In the genomic region with DNA sequence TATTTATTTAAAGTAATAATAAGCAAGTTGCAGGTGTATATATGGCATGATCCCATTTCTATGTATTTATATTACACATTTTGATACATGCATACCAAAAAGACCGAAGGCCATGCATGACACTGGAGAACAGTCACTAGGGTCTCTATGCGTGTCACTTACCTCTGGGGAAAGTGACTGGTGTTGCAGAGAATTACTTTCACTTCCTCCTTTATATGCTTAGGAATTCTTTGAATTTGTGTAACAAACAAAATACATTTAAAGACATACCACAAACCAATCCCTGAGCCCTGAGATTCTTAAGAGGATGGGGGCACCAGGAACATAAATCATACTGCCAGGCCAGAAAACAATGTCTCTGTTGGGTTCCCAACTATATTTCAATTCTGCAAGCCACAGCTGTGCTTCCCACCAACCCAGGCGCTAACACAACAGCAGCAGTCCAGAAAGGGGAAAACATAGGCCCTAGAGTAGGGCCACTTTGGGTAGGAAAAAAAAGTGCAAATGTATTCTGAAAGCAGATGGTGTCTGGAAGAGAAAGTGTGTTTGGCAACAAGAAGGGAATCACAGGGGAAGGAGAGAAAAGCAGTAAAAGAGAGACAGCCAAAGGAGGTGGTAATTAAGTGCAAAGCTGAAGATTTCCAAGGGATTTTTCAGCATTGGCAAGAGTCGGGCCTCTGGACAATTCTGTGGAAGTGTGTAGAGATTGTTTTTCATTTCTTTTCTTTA, we compare ENCODE assay signal across 19 cellular contexts. TPM values are rescaled to one million over a fixed set of nuclear protein-coding genes. Genes with fewer than 3 reads are reported as not detected.
A peak's percentile ranks its signal among the peaks of the same experiment; 100 is the strongest.
DNase-seq lines count a peak whose midpoint lies in the region; ATAC-seq, FAIRE-seq and TF ChIP-seq lines count a peak whose summit lies in the region.
"Had no signal": no experiment of that assay in that cellular context is flagged by ENCODE, and none has a peak within 500 bp of the region (broad histone marks: within the 10 kb centered on the region; RNA-seq: fewer than 3 reads in every experiment).

No MANE protein-coding gene starts in this region.

- H3K9me3 Mint-ChIP-seq in natural killer cell, result no peaks in the 10 kb centered on the region
- H3K9me3 Mint-ChIP-seq: activated naive CD4-positive, alpha-beta T cell treated with anti-CD3 and anti-CD28 coated beads, Interleukin-2, amount 50 U/mL, for 72 hours; T-helper 1 cell treated with Interleukin-12 subunit alpha and Interleukin-12 subunit beta and Interleukin-4 antibody, amounts not matched to agents 30 μg/mL and 1 μg/mL, for 36 hours had no signal

- no peak overlapping the region; the same call in 1 of the 2 replicates for H3K4me3 ChIP-seq in HUES48 (ENCODE audit: low read depth, low read length)
- no peak overlapping the region for H3K4me3 ChIP-seq in GM12878
- no peak overlapping the region for H3K4me3 ChIP-seq in trophoblast cell (ENCODE audit: low read depth, low read length)
- H3K4me3 ChIP-seq: suprapubic skin had no signal

- peaks cover 41 to 52% of the 10 kb centered on the region in 2 donors for H3K4me1 Mint-ChIP-seq in natural killer cell

- peaks cover 26% of the 10 kb centered on the region for H3K4me1 ChIP-seq in HUES48 (ENCODE audit: control insufficient read depth, insufficient read depth, low read length)
- H3K4me1 ChIP-seq in GM12878 (ENCODE audit: control insufficient read depth, insufficient read depth, low read length), result no peaks in the 10 kb centered on the region
- no peaks in the 10 kb centered on the region for H3K4me1 ChIP-seq in foreskin keratinocyte
- no peaks in the 10 kb centered on the region for H3K4me1 ChIP-seq in trophoblast cell (ENCODE audit: control insufficient read depth in 1 of 2, insufficient read depth in 2 of 2, low read length in 2 of 2)
- H3K4me1 ChIP-seq: suprapubic skin had no signal

- H4K12ac ChIP-seq in trophoblast cell (ENCODE audit: low read depth, low read length), result no peak overlapping the region

- POLR2A ChIA-PET in GM12878 (lab: Charles Lee), result interaction anchor here (0.6 to 1.0 kb wide), 2 partner anchors 25 to 332 kb away, joined by 3 to 6 read pairs; no protein-coding TSS in a partner anchor

- H3K4ac ChIP-seq in trophoblast cell (ENCODE audit: low read depth, low read length), result no peak overlapping the region

- intact Hi-C loops in GM12878 (cut with micrococcal nuclease; ENCODE audit: unreplicated experiment), result no loop called here
- intact Hi-C loops in natural killer cell (cut with micrococcal nuclease), result no loop called here

- peak overlapping the region; percentile 64 to 80 for H3K27ac Mint-ChIP-seq in natural killer cell
- H3K27ac Mint-ChIP-seq: activated naive CD4-positive, alpha-beta T cell treated with anti-CD3 and anti-CD28 coated beads, Interleukin-2, amount 50 U/mL, for 72 hours; progenitor cell of endocrine pancreas; T-helper 1 cell treated with Interleukin-12 subunit alpha and Interleukin-12 subunit beta and Interleukin-4 antibody, amounts not matched to agents 30 μg/mL and 1 μg/mL, for 36 hours had no signal

- H3K4me2 ChIP-seq in GM12878 (ENCODE audit: control insufficient read depth, insufficient read depth) (no peak overlapping the region), trophoblast cell (ENCODE audit: low read length) (no peak overlapping the region)

- no peak for TF ChIP-seq EP300 in GM12878 (IDR thresholded peaks at IDR 0.05; ENCODE audit: borderline replicate concordance in 1 of 2, control insufficient read depth in 1 of 2, low read depth in 2 of 2, low read length in 2 of 2)

- H2BK12ac ChIP-seq in trophoblast cell (ENCODE audit: low read length), result no peak overlapping the region

- SMC1A ChIA-PET in GM12878 (lab: Charles Lee; ENCODE audit: uncharacterized antibody, unreplicated experiment), result no interaction called here

- H3K36me3 ChIP-seq in HUES48 (ENCODE audit: control insufficient read depth, insufficient read depth, low read length) (no peaks in the 10 kb centered on the region), GM12878 (ENCODE audit: control insufficient read depth in 2 of 2, insufficient read depth in 2 of 2, low read length in 1 of 2) (no peaks in the 10 kb centered on the region), trophoblast cell (ENCODE audit: control insufficient read depth in 1 of 2, insufficient read depth in 2 of 2, low read length in 2 of 2) (no peaks in the 10 kb centered on the region)
- H3K36me3 ChIP-seq: suprapubic skin had no signal

- H3K9ac ChIP-seq in HUES48 (ENCODE audit: low read depth, low read length), result no peak overlapping the region
- no peak overlapping the region for H3K9ac ChIP-seq in GM12878 (ENCODE audit: control insufficient read depth, insufficient read depth, low read length)
- H3K9ac ChIP-seq in trophoblast cell (ENCODE audit: low read length), result no peak overlapping the region

- no peak overlapping the region for H2AK5ac ChIP-seq in trophoblast cell (ENCODE audit: low read length)

- no peaks in the 10 kb centered on the region for H3K79me2 ChIP-seq in GM12878 (ENCODE audit: control insufficient read depth, insufficient read depth, low read length)
- no peaks in the 10 kb centered on the region for H3K79me2 ChIP-seq in trophoblast cell (ENCODE audit: control insufficient read depth, insufficient read depth, low read length, poor library complexity)

- no peaks in the 10 kb centered on the region for H4K20me1 ChIP-seq in GM12878 (ENCODE audit: control insufficient read depth, insufficient read depth)

- no peak overlapping the region for H3K18ac ChIP-seq in trophoblast cell (ENCODE audit: low read length)

- H2AFZ ChIP-seq in GM12878 (ENCODE audit: control insufficient read depth, low read depth, low read length) (no peak overlapping the region), trophoblast cell (ENCODE audit: insufficient read depth, low read length, poor library complexity) (no peak overlapping the region)

- H2BK120ac ChIP-seq in trophoblast cell (ENCODE audit: insufficient read depth, low read length, poor library complexity), result no peak overlapping the region

- H3K79me1 ChIP-seq in trophoblast cell (ENCODE audit: low read length), result no peaks in the 10 kb centered on the region

- FAIRE-seq in GM12878 (lab: Jason Lieb, UNC), result no peak
- FAIRE-seq: HTR-8/SVneo had no signal

- RAD21 ChIA-PET in GM12878 (lab: Charles Lee; ENCODE audit: unreplicated experiment), result interaction anchor here (1.1 kb wide), 1 partner anchor 57 kb away, joined by 4 read pairs; no protein-coding TSS in a partner anchor

- no peak for TF ChIP-seq POLR2A in GM12878 (IDR thresholded peaks at IDR 0.05; ENCODE audit: low read depth, low read length)

- no TSS peak for BruUV-seq in GM12878 (replicated peaks; lab: Mats Ljungman, UMichigan)

- 23% methylated on average over 4 of the region's 4 CpGs for WGBS in GM12878 (ENCODE audit: insufficient coverage, insufficient replicate concordance, low lambda C conversion rate, missing lambda C conversion rate)
- no CpG with 5 or more reads among the region's 4 CpGs for WGBS in trophoblast cell (ENCODE audit: extremely low coverage, insufficient coverage, insufficient read length)

- no peaks in the 10 kb centered on the region for H3K36me3 Mint-ChIP-seq in natural killer cell
- H3K36me3 Mint-ChIP-seq: activated naive CD4-positive, alpha-beta T cell treated with anti-CD3 and anti-CD28 coated beads, Interleukin-2, amount 50 U/mL, for 72 hours had no signal

- no peak overlapping the region for H4K8ac ChIP-seq in trophoblast cell (ENCODE audit: low read depth, low read length)

- H2BK5ac ChIP-seq in trophoblast cell (ENCODE audit: low read depth, low read length, poor library complexity), result no peak overlapping the region

- CTCF ChIA-PET in GM12878 (lab: Yijun Ruan, JAX), result interaction anchor here (1.2 to 1.5 kb wide), 2 partner anchors 16 to 57 kb away, joined by 3 read pairs; no protein-coding TSS in a partner anchor

- DNase-seq in DMS 273 (lab: John Stamatoyannopoulos, UW; ENCODE audit: unreplicated experiment) (peak; percentile 80), GM12878 (ENCODE audit: low read depth, low spot score) (no peak), natural killer cell (no peak), AG08396 (ENCODE audit: low spot score) (no peak), foreskin keratinocyte (no peak), trophoblast cell (no peak), mesenteric fat pad (ENCODE audit: low spot score) (no peak)
- DNase-seq: activated CD4-positive, alpha-beta T cell treated with anti-CD3 and anti-CD28 coated beads for 1 hour; EL; foreskin fibroblast; mesenchymal stem cell; NCI-H446 had no signal

- no peak overlapping the region for H3K14ac ChIP-seq in trophoblast cell (ENCODE audit: low read length)

- no peak overlapping the region for H3K23ac ChIP-seq in trophoblast cell (ENCODE audit: low read length)

- H3K9me3 ChIP-seq in HUES48 (ENCODE audit: control insufficient read depth, insufficient read depth, low read length) (no peaks in the 10 kb centered on the region), GM12878 (replicated peaks; ENCODE audit: control insufficient read depth, insufficient read depth, low read length) (no peaks in the 10 kb centered on the region), trophoblast cell (ENCODE audit: insufficient read depth, low read depth, low read length) (no peaks in the 10 kb centered on the region)
- H3K9me3 ChIP-seq: suprapubic skin had no signal

- H3K27me3 ChIP-seq in HUES48 (ENCODE audit: control insufficient read depth, insufficient read depth, low read length) (no peaks in the 10 kb centered on the region), GM12878 (replicated peaks in 1 of 2; ENCODE audit: control insufficient read depth in 2 of 2, insufficient read depth in 2 of 2, low read length in 1 of 2) (no peaks in the 10 kb centered on the region), foreskin keratinocyte (peaks cover 2% of the 10 kb centered on the region), trophoblast cell (ENCODE audit: insufficient read depth, low read length) (no peaks in the 10 kb centered on the region)
- H3K27me3 ChIP-seq: suprapubic skin had no signal

- H3K27ac ChIP-seq in HUES48 (ENCODE audit: low read depth, low read length) (peak overlapping the region; percentile 50), GM12878 (ENCODE audit: control insufficient read depth, insufficient read depth) (no peak overlapping the region), foreskin keratinocyte (no peak overlapping the region), trophoblast cell (ENCODE audit: low read depth, low read length) (no peak overlapping the region)
- H3K27ac ChIP-seq: C4-2B, suprapubic skin had no signal

- in situ Hi-C loops in GM12878 (cut with MboI), result no loop called here

- H4K91ac ChIP-seq in trophoblast cell (ENCODE audit: low read depth, low read length), result no peak overlapping the region

- TF ChIP-seq CTCF in GM12878 (IDR thresholded peaks at IDR 0.05 in 2 of 3, conservative IDR thresholded peaks at IDR 0.05 in 1 of 3; ENCODE audit: control insufficient read depth in 2 of 3, extremely low read depth in 1 of 3, insufficient read depth in 1 of 3, low read depth in 3 of 3, low read length in 3 of 3) (no peak), natural killer cell (IDR thresholded peaks at IDR 0.05) (no peak), foreskin keratinocyte (conservative IDR thresholded peaks at IDR 0.05) (no peak)

- ATAC-seq in GM12878 (peak; percentile 39; the same call in 1 of the 3 replicates), natural killer cell (no peak), foreskin keratinocyte (no peak)

- no peak for TF ChIP-seq RAD21 in GM12878 (IDR thresholded peaks at IDR 0.05; ENCODE audit: insufficient read depth, low read depth, low read length)

- H3K4me3 Mint-ChIP-seq in natural killer cell, result peak overlapping the region; percentile 54
- H3K4me3 Mint-ChIP-seq: T-helper 1 cell treated with Interleukin-12 subunit alpha and Interleukin-12 subunit beta and Interleukin-4 antibody, amounts not matched to agents 30 μg/mL and 1 μg/mL, for 36 hours had no signal

- H3K27me3 Mint-ChIP-seq in natural killer cell (ENCODE audit: low read depth in 2 of 2), result no peaks in the 10 kb centered on the region

RNA-seq across cellular contexts. Expression of gene HYDIN, which starts 24.5 kb away (rescaled TPM):
- not detected in 2 replicates for total RNA-seq in GM12878 (2013; cell fraction: nucleolus; rRNA removed)
- total RNA-seq in GM12878 (2014; rRNA removed), result not detected in 2 replicates
- total RNA-seq in GM12878 (2014; rRNA removed; fragmentation: Illumina TruSeq; extraction: Trizol), result 0.09 TPM in 1 of 2 replicates, not detected in the other
- total RNA-seq in GM12878 (2021), result 0.29 TPM in 1 of 2 replicates, not detected in the other
- polyA plus RNA-seq in GM12878 (2011; ENCODE audit: low read depth), result not detected
- polyA plus RNA-seq in GM12878 (2011; rRNA removed), result not detected in 2 replicates
- 0.01 TPM in 1 of 2 replicates, not detected in the other for polyA plus RNA-seq in GM12878 (2011; cell fraction: cytosol; rRNA removed)
- polyA plus RNA-seq in GM12878 (2011; cell fraction: nucleus; rRNA removed), result 0.03 and 0.06 TPM in 2 replicates
- 0.05 TPM in 1 of 2 replicates, not detected in the other for polyA plus RNA-seq in GM12878 (2012)
- 0.01 TPM in 1 of 2 replicates, not detected in the other for polyA plus RNA-seq in GM12878 (2014; fragmentation: Illumina TruSeq; extraction: Trizol)
- polyA plus RNA-seq in GM12878 (2014; fragmentation: Nextera tagmentation; extraction: Ambion mirVana), result under 1 TPM in 1 of 2 experiments, not detected in 1; 0.10 TPM
- polyA plus RNA-seq in GM12878 (2014; rRNA removed), result not detected in 2 replicates
- polyA plus RNA-seq in GM12878 (2016; fragmentation: Nextera tagmentation; extraction: Ambion mirVana), result under 1 TPM in 1 of 2 experiments, not detected in 1; 0.30 TPM
- 0.36 and 1.0 TPM in 2 replicates for polyA minus RNA-seq in GM12878 (2011; rRNA and poly(A)+ RNA removed)
- polyA minus RNA-seq in GM12878 (2011; cell fraction: cytosol; rRNA and poly(A)+ RNA removed), result not detected in 2 replicates
- polyA minus RNA-seq in GM12878 (2011; cell fraction: nucleus; rRNA and poly(A)+ RNA removed), result not detected in 2 replicates
- 1 to 10 TPM in 1 of 3 donors, under 1 TPM in 2; 0.43 to 1.1 (median 0.82) TPM for total RNA-seq in natural killer cell
- 0.27 and 0.39 TPM in 2 replicates for total RNA-seq in foreskin keratinocyte
- polyA plus RNA-seq in foreskin keratinocyte, result 0.08 and 0.13 TPM in 2 replicates
- polyA plus RNA-seq in trophoblast cell (2013), result 0.12 and 0.18 TPM in 2 replicates
- total RNA-seq in mesenteric fat pad, result 0.55 TPM

RNA-seq across cellular contexts. Expression of gene CMTR2, which starts 34.2 kb away (rescaled TPM):
- total RNA-seq in GM12878 (2013; cell fraction: nucleolus; rRNA removed), result 42.7 and 48.2 TPM in 2 replicates
- total RNA-seq in GM12878 (2014; rRNA removed) (29.8 TPM in 2 replicates), GM12878 (2014; rRNA removed; fragmentation: Illumina TruSeq; extraction: Trizol) (21.3 TPM in 2 replicates), GM12878 (2021) (14.9 and 19.3 TPM in 2 replicates), natural killer cell (10 to 100 TPM; 18.1 to 37.2 (median 23.1) TPM), foreskin keratinocyte (18.5 and 21.0 TPM in 2 replicates), mesenteric fat pad (12.3 TPM)
- 9.0 TPM for polyA plus RNA-seq in GM12878 (2011; ENCODE audit: low read depth)
- polyA plus RNA-seq in GM12878 (2011; rRNA removed) (37.0 and 59.4 TPM in 2 replicates), GM12878 (2014; fragmentation: Illumina TruSeq; extraction: Trizol) (21.4 and 26.9 TPM in 2 replicates), GM12878 (2014; fragmentation: Nextera tagmentation; extraction: Ambion mirVana) (10 to 100 TPM in 1 of 2 experiments, 1 to 10 TPM in 1; 6.5 to 12.1 TPM), GM12878 (2014; rRNA removed) (14.6 and 20.6 TPM in 2 replicates), GM12878 (2016; fragmentation: Nextera tagmentation; extraction: Ambion mirVana) (10 to 100 TPM; 20.5 to 21.2 TPM), foreskin keratinocyte (5.0 and 5.4 TPM in 2 replicates)
- 14.2 and 16.4 TPM in 2 replicates for polyA plus RNA-seq in GM12878 (2011; cell fraction: cytosol; rRNA removed)
- polyA plus RNA-seq in GM12878 (2011; cell fraction: nucleus; rRNA removed), result 19.6 and 19.7 TPM in 2 replicates
- 10.5 and 12.8 TPM in 2 replicates for polyA plus RNA-seq in GM12878 (2012)
- polyA minus RNA-seq in GM12878 (2011; rRNA and poly(A)+ RNA removed), result 24.2 and 28.2 TPM in 2 replicates
- polyA minus RNA-seq in GM12878 (2011; cell fraction: cytosol; rRNA and poly(A)+ RNA removed), result 7.5 and 7.9 TPM in 2 replicates
- polyA minus RNA-seq in GM12878 (2011; cell fraction: nucleus; rRNA and poly(A)+ RNA removed), result 20.6 and 23.7 TPM in 2 replicates
- polyA plus RNA-seq in trophoblast cell (2013), result 12.5 and 12.6 TPM in 2 replicates
